Comparison of ENCODE assay signal across 1 cellular context in the genomic region with DNA sequence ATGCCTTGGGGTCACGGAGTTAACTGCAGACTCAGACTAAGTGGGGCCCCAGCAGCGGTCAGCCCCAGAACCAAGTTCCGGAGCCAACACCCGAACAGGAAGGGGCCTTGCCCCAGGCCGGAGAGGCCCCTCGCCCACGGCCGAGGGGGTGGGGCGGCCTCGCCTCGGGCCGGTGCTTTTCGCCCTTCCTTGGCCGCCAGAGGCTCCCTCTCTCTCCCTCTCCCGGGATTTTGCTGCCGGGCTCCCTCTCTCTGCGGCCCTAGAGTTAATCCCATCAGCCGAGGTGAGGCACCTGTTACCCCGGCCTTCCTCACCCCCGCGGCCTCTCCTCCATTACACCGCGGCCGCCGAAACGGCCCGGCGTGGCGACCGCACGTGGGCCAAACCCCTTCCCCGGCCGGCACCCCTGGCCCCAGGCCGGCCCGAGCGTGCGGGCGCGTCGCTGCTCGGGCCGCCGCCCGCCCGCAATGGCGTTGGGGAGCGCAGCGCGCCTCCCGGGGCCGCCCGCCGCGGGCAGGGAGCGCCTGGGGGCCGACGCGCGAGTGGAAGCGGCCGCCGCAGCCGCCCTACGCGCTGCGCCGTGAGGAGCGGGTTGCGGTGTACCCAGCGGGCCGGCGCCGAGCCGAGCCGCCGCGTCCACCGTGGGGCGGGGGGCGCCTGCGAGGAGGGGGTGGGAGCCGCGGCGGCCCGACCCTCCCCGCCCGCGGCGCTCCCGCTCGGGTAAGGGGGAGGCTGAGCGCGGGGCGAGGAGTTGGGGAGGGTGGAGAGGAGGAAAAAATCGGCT.
A peak's percentile ranks its signal among the peaks of the same experiment; 100 is the strongest.
TF ChIP-seq lines count a peak whose summit lies in the region.

A gene (plus strand): TSS at position 175 of the 784 bp plus-strand sequence. CDS start 2,520 bp downstream, outside the sequence.

TF ChIP-seq in HepG2, 621 proteins besides CTCF, POLR2A, EP300 and RAD21 (continued from another document and continues in another):
- TF ChIP-seq, protein P1, sequence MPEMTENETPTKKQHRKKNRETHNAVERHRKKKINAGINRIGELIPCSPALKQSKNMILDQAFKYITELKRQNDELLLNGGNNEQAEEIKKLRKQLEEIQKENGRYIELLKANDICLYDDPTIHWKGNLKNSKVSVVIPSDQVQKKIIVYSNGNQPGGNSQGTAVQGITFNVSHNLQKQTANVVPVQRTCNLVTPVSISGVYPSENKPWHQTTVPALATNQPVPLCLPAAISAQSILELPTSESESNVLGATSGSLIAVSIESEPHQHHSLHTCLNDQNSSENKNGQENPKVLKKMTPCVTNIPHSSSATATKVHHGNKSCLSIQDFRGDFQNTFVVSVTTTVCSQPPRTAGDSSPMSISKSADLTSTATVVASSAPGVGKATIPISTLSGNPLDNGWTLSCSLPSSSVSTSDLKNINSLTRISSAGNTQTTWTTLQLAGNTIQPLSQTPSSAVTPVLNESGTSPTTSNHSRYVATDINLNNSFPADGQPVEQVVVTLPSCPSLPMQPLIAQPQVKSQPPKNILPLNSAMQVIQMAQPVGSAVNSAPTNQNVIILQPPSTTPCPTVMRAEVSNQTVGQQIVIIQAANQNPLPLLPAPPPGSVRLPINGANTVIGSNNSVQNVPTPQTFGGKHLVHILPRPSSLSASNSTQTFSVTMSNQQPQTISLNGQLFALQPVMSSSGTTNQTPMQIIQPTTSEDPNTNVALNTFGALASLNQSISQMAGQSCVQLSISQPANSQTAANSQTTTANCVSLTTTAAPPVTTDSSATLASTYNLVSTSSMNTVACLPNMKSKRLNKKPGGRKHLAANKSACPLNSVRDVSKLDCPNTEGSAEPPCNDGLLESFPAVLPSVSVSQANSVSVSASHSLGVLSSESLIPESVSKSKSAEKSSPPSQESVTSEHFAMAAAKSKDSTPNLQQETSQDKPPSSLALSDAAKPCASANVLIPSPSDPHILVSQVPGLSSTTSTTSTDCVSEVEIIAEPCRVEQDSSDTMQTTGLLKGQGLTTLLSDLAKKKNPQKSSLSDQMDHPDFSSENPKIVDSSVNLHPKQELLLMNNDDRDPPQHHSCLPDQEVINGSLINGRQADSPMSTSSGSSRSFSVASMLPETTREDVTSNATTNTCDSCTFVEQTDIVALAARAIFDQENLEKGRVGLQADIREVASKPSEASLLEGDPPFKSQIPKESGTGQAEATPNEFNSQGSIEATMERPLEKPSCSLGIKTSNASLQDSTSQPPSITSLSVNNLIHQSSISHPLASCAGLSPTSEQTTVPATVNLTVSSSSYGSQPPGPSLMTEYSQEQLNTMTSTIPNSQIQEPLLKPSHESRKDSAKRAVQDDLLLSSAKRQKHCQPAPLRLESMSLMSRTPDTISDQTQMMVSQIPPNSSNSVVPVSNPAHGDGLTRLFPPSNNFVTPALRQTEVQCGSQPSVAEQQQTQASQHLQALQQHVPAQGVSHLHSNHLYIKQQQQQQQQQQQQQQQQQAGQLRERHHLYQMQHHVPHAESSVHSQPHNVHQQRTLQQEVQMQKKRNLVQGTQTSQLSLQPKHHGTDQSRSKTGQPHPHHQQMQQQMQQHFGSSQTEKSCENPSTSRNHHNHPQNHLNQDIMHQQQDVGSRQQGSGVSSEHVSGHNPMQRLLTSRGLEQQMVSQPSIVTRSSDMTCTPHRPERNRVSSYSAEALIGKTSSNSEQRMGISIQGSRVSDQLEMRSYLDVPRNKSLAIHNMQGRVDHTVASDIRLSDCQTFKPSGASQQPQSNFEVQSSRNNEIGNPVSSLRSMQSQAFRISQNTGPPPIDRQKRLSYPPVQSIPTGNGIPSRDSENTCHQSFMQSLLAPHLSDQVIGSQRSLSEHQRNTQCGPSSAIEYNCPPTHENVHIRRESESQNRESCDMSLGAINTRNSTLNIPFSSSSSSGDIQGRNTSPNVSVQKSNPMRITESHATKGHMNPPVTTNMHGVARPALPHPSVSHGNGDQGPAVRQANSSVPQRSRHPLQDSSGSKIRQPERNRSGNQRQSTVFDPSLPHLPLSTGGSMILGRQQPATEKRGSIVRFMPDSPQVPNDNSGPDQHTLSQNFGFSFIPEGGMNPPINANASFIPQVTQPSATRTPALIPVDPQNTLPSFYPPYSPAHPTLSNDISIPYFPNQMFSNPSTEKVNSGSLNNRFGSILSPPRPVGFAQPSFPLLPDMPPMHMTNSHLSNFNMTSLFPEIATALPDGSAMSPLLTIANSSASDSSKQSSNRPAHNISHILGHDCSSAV (CRISPR knock-in tag; IDR thresholded peaks at IDR 0.05; ENCODE audit: borderline replicate concordance), result no peak
- TF ChIP-seq RFX3 (CRISPR knock-in tag; IDR thresholded peaks at IDR 0.05), result no peak
- 0 out of 2 replicates have a peak, but pooled peaks have one; percentile 33 for TF ChIP-seq SMAD1 (CRISPR knock-in tag; IDR thresholded peaks at IDR 0.05; ENCODE audit: borderline replicate concordance, low read depth)
- TF ChIP-seq SOX6 (IDR thresholded peaks at IDR 0.05), result no peak
- TF ChIP-seq SOX6 (CRISPR knock-in tag; IDR thresholded peaks at IDR 0.05), result peak; percentile 80
- TF ChIP-seq, protein P2, sequence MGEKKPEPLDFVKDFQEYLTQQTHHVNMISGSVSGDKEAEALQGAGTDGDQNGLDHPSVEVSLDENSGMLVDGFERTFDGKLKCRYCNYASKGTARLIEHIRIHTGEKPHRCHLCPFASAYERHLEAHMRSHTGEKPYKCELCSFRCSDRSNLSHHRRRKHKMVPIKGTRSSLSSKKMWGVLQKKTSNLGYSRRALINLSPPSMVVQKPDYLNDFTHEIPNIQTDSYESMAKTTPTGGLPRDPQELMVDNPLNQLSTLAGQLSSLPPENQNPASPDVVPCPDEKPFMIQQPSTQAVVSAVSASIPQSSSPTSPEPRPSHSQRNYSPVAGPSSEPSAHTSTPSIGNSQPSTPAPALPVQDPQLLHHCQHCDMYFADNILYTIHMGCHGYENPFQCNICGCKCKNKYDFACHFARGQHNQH (CRISPR knock-in tag; IDR thresholded peaks at IDR 0.05), result peak; percentile 63; the same call in 1 of the 2 replicates
- TF ChIP-seq ZNF543 (CRISPR knock-in tag; IDR thresholded peaks at IDR 0.05), result peak; percentile 68; the same call in 1 of the 2 replicates
- TF ChIP-seq ZNF572 (CRISPR knock-in tag; IDR thresholded peaks at IDR 0.05), result no peak
- no peak for TF ChIP-seq ZNF674 (CRISPR knock-in tag; IDR thresholded peaks at IDR 0.05; ENCODE audit: low read depth)
- no peak for TF ChIP-seq DNMT3B (CRISPR knock-in tag; conservative IDR thresholded peaks at IDR 0.05)
- TF ChIP-seq XRCC5 (optimal IDR thresholded peaks at IDR 0.05; ENCODE audit: low read length), result peak; percentile 97
- no peak for TF ChIP-seq ZNF570 (CRISPR knock-in tag; IDR thresholded peaks at IDR 0.05; ENCODE audit: borderline replicate concordance)
- TF ChIP-seq GPN1 (CRISPR knock-in tag; IDR thresholded peaks at IDR 0.05; ENCODE audit: borderline replicate concordance), result no peak
- TF ChIP-seq ZNF761 (CRISPR knock-in tag; conservative IDR thresholded peaks at IDR 0.05), result no peak
- TF ChIP-seq, protein P3, sequence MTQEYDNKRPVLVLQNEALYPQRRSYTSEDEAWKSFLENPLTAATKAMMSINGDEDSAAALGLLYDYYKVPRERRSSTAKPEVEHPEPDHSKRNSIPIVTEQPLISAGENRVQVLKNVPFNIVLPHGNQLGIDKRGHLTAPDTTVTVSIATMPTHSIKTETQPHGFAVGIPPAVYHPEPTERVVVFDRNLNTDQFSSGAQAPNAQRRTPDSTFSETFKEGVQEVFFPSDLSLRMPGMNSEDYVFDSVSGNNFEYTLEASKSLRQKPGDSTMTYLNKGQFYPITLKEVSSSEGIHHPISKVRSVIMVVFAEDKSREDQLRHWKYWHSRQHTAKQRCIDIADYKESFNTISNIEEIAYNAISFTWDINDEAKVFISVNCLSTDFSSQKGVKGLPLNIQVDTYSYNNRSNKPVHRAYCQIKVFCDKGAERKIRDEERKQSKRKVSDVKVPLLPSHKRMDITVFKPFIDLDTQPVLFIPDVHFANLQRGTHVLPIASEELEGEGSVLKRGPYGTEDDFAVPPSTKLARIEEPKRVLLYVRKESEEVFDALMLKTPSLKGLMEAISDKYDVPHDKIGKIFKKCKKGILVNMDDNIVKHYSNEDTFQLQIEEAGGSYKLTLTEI (CRISPR knock-in tag; conservative IDR thresholded peaks at IDR 0.05), result no peak
- TF ChIP-seq SP1 (IDR thresholded peaks at IDR 0.05), result no peak
- no peak for TF ChIP-seq SP1 (CRISPR knock-in tag; IDR thresholded peaks at IDR 0.05)
- peak; percentile 36; the same call in 1 of the 2 replicates for TF ChIP-seq RARA (CRISPR knock-in tag; IDR thresholded peaks at IDR 0.05)
- TF ChIP-seq ELF1 (CRISPR knock-in tag; IDR thresholded peaks at IDR 0.05), result peak; percentile 70
- no peak for TF ChIP-seq ZNF781 (CRISPR knock-in tag; IDR thresholded peaks at IDR 0.05; ENCODE audit: borderline replicate concordance, not compliant biosample characterization)
- TF ChIP-seq, protein P4, sequence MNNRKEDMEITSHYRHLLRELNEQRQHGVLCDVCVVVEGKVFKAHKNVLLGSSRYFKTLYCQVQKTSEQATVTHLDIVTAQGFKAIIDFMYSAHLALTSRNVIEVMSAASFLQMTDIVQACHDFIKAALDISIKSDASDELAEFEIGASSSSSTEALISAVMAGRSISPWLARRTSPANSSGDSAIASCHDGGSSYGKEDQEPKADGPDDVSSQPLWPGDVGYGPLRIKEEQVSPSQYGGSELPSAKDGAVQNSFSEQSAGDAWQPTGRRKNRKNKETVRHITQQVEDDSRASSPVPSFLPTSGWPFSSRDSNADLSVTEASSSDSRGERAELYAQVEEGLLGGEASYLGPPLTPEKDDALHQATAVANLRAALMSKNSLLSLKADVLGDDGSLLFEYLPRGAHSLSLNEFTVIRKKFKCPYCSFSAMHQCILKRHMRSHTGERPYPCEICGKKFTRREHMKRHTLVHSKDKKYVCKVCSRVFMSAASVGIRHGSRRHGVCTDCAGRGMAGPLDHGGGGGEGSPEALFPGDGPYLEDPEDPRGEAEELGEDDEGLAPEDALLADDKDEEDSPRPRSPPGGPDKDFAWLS (CRISPR knock-in tag; IDR thresholded peaks at IDR 0.05; ENCODE audit: borderline replicate concordance), result peak; percentile 97
- TF ChIP-seq, protein P5, sequence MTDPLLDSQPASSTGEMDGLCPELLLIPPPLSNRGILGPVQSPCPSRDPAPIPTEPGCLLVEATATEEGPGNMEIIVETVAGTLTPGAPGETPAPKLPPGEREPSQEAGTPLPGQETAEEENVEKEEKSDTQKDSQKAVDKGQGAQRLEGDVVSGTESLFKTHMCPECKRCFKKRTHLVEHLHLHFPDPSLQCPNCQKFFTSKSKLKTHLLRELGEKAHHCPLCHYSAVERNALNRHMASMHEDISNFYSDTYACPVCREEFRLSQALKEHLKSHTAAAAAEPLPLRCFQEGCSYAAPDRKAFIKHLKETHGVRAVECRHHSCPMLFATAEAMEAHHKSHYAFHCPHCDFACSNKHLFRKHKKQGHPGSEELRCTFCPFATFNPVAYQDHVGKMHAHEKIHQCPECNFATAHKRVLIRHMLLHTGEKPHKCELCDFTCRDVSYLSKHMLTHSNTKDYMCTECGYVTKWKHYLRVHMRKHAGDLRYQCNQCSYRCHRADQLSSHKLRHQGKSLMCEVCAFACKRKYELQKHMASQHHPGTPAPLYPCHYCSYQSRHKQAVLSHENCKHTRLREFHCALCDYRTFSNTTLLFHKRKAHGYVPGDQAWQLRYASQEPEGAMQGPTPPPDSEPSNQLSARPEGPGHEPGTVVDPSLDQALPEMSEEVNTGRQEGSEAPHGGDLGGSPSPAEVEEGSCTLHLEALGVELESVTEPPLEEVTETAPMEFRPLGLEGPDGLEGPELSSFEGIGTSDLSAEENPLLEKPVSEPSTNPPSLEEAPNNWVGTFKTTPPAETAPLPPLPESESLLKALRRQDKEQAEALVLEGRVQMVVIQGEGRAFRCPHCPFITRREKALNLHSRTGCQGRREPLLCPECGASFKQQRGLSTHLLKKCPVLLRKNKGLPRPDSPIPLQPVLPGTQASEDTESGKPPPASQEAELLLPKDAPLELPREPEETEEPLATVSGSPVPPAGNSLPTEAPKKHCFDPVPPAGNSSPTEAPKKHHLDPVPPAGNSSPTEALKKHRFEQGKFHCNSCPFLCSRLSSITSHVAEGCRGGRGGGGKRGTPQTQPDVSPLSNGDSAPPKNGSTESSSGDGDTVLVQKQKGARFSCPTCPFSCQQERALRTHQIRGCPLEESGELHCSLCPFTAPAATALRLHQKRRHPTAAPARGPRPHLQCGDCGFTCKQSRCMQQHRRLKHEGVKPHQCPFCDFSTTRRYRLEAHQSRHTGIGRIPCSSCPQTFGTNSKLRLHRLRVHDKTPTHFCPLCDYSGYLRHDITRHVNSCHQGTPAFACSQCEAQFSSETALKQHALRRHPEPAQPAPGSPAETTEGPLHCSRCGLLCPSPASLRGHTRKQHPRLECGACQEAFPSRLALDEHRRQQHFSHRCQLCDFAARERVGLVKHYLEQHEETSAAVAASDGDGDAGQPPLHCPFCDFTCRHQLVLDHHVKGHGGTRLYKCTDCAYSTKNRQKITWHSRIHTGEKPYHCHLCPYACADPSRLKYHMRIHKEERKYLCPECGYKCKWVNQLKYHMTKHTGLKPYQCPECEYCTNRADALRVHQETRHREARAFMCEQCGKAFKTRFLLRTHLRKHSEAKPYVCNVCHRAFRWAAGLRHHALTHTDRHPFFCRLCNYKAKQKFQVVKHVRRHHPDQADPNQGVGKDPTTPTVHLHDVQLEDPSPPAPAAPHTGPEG (CRISPR knock-in tag; IDR thresholded peaks at IDR 0.05), result no peak; the same call in 1 of the 2 replicates
- no peak for TF ChIP-seq ETV6 (CRISPR knock-in tag; conservative IDR thresholded peaks at IDR 0.05)
- TF ChIP-seq ZNF296 (CRISPR knock-in tag; conservative IDR thresholded peaks at IDR 0.05), result no peak
- TF ChIP-seq, protein P6, sequence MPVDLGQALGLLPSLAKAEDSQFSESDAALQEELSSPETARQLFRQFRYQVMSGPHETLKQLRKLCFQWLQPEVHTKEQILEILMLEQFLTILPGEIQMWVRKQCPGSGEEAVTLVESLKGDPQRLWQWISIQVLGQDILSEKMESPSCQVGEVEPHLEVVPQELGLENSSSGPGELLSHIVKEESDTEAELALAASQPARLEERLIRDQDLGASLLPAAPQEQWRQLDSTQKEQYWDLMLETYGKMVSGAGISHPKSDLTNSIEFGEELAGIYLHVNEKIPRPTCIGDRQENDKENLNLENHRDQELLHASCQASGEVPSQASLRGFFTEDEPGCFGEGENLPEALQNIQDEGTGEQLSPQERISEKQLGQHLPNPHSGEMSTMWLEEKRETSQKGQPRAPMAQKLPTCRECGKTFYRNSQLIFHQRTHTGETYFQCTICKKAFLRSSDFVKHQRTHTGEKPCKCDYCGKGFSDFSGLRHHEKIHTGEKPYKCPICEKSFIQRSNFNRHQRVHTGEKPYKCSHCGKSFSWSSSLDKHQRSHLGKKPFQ (CRISPR knock-in tag; IDR thresholded peaks at IDR 0.05; ENCODE audit: insufficient replicate concordance), result no peak
- TF ChIP-seq ZNF850 (CRISPR knock-in tag; conservative IDR thresholded peaks at IDR 0.05), result no peak
